In genomic region chr1:109397451-109398342, GRCh38 we compare ENCODE assay signal across 1 cellular context.
TF ChIP-seq lines count a peak whose summit lies in the region.

Gene SORT1, minus strand, starts transcription at chr1:109397918. Its CDS starts 26 bp downstream, at chr1:109397892.

TF ChIP-seq in HEK293, 187 proteins besides CTCF, POLR2A, EP300 and RAD21 (continued from another document and continues in another):
- TF ChIP-seq, protein P1, sequence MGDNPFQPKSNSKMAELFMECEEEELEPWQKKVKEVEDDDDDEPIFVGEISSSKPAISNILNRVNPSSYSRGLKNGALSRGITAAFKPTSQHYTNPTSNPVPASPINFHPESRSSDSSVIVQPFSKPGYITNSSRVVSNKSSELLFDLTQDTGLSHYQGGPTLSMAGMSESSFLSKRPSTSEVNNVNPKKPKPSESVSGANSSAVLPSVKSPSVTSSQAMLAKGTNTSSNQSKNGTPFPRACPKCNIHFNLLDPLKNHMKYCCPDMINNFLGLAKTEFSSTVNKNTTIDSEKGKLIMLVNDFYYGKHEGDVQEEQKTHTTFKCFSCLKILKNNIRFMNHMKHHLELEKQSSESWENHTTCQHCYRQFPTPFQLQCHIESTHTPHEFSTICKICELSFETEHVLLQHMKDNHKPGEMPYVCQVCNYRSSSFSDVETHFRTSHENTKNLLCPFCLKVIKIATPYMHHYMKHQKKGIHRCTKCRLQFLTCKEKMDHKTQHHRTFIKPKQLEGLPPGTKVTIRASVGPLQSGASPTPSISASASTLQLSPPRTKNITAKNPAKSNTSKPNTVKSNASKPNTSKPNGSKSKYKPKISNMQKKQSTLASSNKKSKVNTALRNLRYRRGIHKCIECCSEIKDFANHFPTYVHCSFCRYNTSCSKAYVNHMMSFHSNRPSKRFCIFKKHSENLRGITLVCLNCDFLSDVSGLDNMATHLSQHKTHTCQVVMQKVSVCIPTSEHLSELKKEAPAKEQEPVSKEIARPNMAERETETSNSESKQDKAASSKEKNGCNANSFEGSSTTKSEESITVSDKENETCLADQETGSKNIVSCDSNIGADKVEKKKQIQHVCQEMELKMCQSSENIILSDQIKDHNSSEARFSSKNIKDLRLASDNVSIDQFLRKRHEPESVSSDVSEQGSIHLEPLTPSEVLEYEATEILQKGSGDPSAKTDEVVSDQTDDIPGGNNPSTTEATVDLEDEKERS (tag by site-specific recombination; IDR thresholded peaks at IDR 0.05), result no peak
- TF ChIP-seq ZFP37 (tag by site-specific recombination; IDR thresholded peaks at IDR 0.05), result no peak
- no peak for TF ChIP-seq ZNF621 (tag by site-specific recombination; IDR thresholded peaks at IDR 0.05)
- TF ChIP-seq ZNF76 (tag by site-specific recombination; IDR thresholded peaks at IDR 0.05; ENCODE audit: borderline replicate concordance, low read depth), result no peak; the same call in 1 of the 2 replicates
- TF ChIP-seq SCRT1 (tag by site-specific recombination; IDR thresholded peaks at IDR 0.05; ENCODE audit: borderline replicate concordance), result no peak
- no peak for TF ChIP-seq ZNF623 (tag by site-specific recombination; IDR thresholded peaks at IDR 0.05)
- no peak for TF ChIP-seq ZNF366 (tag by site-specific recombination; conservative IDR thresholded peaks at IDR 0.05)
- no peak for TF ChIP-seq ZNF416 (tag by site-specific recombination; IDR thresholded peaks at IDR 0.05)
- no peak for TF ChIP-seq ZNF140 (tag by site-specific recombination; IDR thresholded peaks at IDR 0.05)
- no peak for TF ChIP-seq HOXA7 (CRISPR knock-in tag; IDR thresholded peaks at IDR 0.05; ENCODE audit: borderline replicate concordance)
- TF ChIP-seq ZNF2 (tag by site-specific recombination; IDR thresholded peaks at IDR 0.05), result no peak
- TF ChIP-seq SP2 (tag by site-specific recombination; IDR thresholded peaks at IDR 0.05), result peak; percentile 97
- TF ChIP-seq FEZF1 (tag by site-specific recombination; IDR thresholded peaks at IDR 0.05), result no peak
- TF ChIP-seq REPIN1 (tag by site-specific recombination; IDR thresholded peaks at IDR 0.05; ENCODE audit: low read depth), result no peak
- no peak for TF ChIP-seq ZNF792 (tag by site-specific recombination; IDR thresholded peaks at IDR 0.05)
- no peak for TF ChIP-seq ZNF16 (tag by site-specific recombination; IDR thresholded peaks at IDR 0.05; ENCODE audit: low read depth)
- TF ChIP-seq ZNF274 (IDR thresholded peaks at IDR 0.05; ENCODE audit: low read length), result no peak
- TF ChIP-seq ZNF274 (tag by site-specific recombination; IDR thresholded peaks at IDR 0.05; ENCODE audit: borderline replicate concordance), result no peak
- TF ChIP-seq ZNF707 (tag by site-specific recombination; IDR thresholded peaks at IDR 0.05), result no peak
- TF ChIP-seq, protein P2, sequence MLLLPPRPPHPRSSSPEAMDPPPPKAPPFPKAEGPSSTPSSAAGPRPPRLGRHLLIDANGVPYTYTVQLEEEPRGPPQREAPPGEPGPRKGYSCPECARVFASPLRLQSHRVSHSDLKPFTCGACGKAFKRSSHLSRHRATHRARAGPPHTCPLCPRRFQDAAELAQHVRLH (tag by site-specific recombination; IDR thresholded peaks at IDR 0.05), result no peak
- no peak for TF ChIP-seq ZNF157 (tag by site-specific recombination; IDR thresholded peaks at IDR 0.05)
- peak; percentile 21; the same call in 1 of the 2 replicates for TF ChIP-seq ZNF561 (tag by site-specific recombination; IDR thresholded peaks at IDR 0.05; ENCODE audit: borderline replicate concordance)
- no peak for TF ChIP-seq ZNF292 (tag by site-specific recombination; IDR thresholded peaks at IDR 0.05; ENCODE audit: borderline replicate concordance, low read depth)
- TF ChIP-seq INSM2 (tag by site-specific recombination; IDR thresholded peaks at IDR 0.05), result no peak
- TF ChIP-seq EGR2 (tag by site-specific recombination; IDR thresholded peaks at IDR 0.05; ENCODE audit: low read depth), result no peak
- no peak for TF ChIP-seq ZNF184 (tag by site-specific recombination; IDR thresholded peaks at IDR 0.05)
- TF ChIP-seq BCL11B (tag by site-specific recombination; IDR thresholded peaks at IDR 0.05; ENCODE audit: low read depth), result no peak
- no peak for TF ChIP-seq ZNF174 (tag by site-specific recombination; IDR thresholded peaks at IDR 0.05)
- peak; percentile 79 for TF ChIP-seq GLIS2 (tag by site-specific recombination; IDR thresholded peaks at IDR 0.05)
- TF ChIP-seq, protein P3, sequence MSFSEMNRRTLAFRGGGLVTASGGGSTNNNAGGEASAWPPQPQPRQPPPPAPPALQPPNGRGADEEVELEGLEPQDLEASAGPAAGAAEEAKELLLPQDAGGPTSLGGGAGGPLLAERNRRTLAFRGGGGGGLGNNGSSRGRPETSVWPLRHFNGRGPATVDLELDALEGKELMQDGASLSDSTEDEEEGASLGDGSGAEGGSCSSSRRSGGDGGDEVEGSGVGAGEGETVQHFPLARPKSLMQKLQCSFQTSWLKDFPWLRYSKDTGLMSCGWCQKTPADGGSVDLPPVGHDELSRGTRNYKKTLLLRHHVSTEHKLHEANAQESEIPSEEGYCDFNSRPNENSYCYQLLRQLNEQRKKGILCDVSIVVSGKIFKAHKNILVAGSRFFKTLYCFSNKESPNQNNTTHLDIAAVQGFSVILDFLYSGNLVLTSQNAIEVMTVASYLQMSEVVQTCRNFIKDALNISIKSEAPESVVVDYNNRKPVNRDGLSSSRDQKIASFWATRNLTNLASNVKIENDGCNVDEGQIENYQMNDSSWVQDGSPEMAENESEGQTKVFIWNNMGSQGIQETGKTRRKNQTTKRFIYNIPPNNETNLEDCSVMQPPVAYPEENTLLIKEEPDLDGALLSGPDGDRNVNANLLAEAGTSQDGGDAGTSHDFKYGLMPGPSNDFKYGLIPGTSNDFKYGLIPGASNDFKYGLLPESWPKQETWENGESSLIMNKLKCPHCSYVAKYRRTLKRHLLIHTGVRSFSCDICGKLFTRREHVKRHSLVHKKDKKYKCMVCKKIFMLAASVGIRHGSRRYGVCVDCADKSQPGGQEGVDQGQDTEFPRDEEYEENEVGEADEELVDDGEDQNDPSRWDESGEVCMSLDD (tag by site-specific recombination; IDR thresholded peaks at IDR 0.05), result no peak
- no peak for TF ChIP-seq ZNF394 (tag by site-specific recombination; IDR thresholded peaks at IDR 0.05; ENCODE audit: borderline replicate concordance)
- no peak for TF ChIP-seq ZNF311 (tag by site-specific recombination; IDR thresholded peaks at IDR 0.05; ENCODE audit: borderline replicate concordance)
- TF ChIP-seq, protein P4, sequence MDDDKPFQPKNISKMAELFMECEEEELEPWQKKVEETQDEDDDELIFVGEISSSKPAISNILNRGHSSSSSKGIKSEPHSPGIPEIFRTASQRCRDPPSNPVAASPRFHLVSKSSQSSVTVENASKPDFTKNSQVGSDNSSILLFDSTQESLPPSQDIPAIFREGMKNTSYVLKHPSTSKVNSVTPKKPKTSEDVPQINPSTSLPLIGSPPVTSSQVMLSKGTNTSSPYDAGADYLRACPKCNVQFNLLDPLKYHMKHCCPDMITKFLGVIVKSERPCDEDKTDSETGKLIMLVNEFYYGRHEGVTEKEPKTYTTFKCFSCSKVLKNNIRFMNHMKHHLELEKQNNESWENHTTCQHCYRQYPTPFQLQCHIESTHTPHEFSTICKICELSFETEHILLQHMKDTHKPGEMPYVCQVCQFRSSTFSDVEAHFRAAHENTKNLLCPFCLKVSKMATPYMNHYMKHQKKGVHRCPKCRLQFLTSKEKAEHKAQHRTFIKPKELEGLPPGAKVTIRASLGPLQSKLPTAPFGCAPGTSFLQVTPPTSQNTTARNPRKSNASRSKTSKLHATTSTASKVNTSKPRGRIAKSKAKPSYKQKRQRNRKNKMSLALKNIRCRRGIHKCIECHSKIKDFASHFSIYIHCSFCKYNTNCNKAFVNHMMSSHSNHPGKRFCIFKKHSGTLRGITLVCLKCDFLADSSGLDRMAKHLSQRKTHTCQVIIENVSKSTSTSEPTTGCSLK (tag by site-specific recombination; IDR thresholded peaks at IDR 0.05), result no peak
- no peak for TF ChIP-seq ZNF610 (tag by site-specific recombination; IDR thresholded peaks at IDR 0.05; ENCODE audit: borderline replicate concordance)
- no peak for TF ChIP-seq YY2 (tag by site-specific recombination; IDR thresholded peaks at IDR 0.05)
- TF ChIP-seq KLF8 (tag by site-specific recombination; IDR thresholded peaks at IDR 0.05), result peak; percentile 63
- TF ChIP-seq ZNF654 (tag by site-specific recombination; IDR thresholded peaks at IDR 0.05; ENCODE audit: low read depth), result no peak
- TF ChIP-seq ZNF660 (tag by site-specific recombination; IDR thresholded peaks at IDR 0.05), result 0 out of 2 replicates have a peak, but pooled peaks have one; percentile 20
- TF ChIP-seq ZNF626 (tag by site-specific recombination; IDR thresholded peaks at IDR 0.05), result no peak
- peak; percentile 100 for TF ChIP-seq ZBTB20 (tag by site-specific recombination; IDR thresholded peaks at IDR 0.05)
- no peak for TF ChIP-seq MZF1 (tag by site-specific recombination; IDR thresholded peaks at IDR 0.05; ENCODE audit: borderline replicate concordance)
- TF ChIP-seq HOXD13 (CRISPR knock-in tag; IDR thresholded peaks at IDR 0.05; ENCODE audit: borderline replicate concordance), result no peak
- TF ChIP-seq ZNF791 (tag by site-specific recombination; IDR thresholded peaks at IDR 0.05), result no peak
- TF ChIP-seq, protein P5, sequence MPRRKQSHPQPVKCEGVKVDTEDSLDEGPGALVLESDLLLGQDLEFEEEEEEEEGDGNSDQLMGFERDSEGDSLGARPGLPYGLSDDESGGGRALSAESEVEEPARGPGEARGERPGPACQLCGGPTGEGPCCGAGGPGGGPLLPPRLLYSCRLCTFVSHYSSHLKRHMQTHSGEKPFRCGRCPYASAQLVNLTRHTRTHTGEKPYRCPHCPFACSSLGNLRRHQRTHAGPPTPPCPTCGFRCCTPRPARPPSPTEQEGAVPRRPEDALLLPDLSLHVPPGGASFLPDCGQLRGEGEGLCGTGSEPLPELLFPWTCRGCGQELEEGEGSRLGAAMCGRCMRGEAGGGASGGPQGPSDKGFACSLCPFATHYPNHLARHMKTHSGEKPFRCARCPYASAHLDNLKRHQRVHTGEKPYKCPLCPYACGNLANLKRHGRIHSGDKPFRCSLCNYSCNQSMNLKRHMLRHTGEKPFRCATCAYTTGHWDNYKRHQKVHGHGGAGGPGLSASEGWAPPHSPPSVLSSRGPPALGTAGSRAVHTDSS (tag by site-specific recombination; IDR thresholded peaks at IDR 0.05), result no peak
- TF ChIP-seq OSR2 (tag by site-specific recombination; IDR thresholded peaks at IDR 0.05), result no peak
- TF ChIP-seq ATF2 (tag by site-specific recombination; IDR thresholded peaks at IDR 0.05; ENCODE audit: low read depth), result no peak
- no peak for TF ChIP-seq PRDM6 (tag by site-specific recombination; IDR thresholded peaks at IDR 0.05)
- TF ChIP-seq ZNF423 (tag by site-specific recombination; IDR thresholded peaks at IDR 0.05), result no peak
- TF ChIP-seq ZFP41 (tag by site-specific recombination; IDR thresholded peaks at IDR 0.05; ENCODE audit: borderline replicate concordance), result no peak
- TF ChIP-seq ZNF239 (tag by site-specific recombination; IDR thresholded peaks at IDR 0.05), result no peak
- no peak for TF ChIP-seq ZBTB21 (tag by site-specific recombination; IDR thresholded peaks at IDR 0.05)
- TF ChIP-seq SP7 (tag by site-specific recombination; IDR thresholded peaks at IDR 0.05), result 0 out of 2 replicates have a peak, but pooled peaks have one; percentile 25
- TF ChIP-seq ZNF132 (tag by site-specific recombination; IDR thresholded peaks at IDR 0.05; ENCODE audit: borderline replicate concordance), result no peak
